ENCODE assay signal across 1 cellular context in the genomic region with DNA sequence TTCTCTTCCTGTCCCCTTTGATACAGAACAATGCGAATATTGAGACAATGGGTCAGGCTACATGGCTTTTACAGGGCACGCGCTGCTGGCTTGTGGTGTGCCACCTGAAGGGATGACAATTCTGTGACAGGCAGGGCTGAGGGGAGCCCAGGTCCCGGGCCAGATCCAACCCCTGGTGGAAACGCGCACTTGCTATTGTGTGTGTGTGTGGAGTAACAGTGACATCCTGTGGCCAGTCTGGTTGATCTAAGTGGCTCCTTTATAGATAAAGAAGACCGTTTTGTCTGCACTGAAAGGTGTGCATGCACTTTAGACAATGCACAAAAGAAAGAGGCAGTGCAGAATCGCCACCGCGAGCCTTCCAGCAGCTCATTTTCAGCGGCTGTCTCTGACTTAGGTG.
TF ChIP-seq lines count a peak whose summit lies in the region.

No MANE protein-coding gene starts in this region.

TF ChIP-seq in GM23338, 12 proteins besides CTCF, POLR2A, EP300 and RAD21 (continued from another document):
- no peak for TF ChIP-seq REST (IDR thresholded peaks at IDR 0.05; ENCODE audit: unreplicated experiment)
